ENCODE assay signal across 7 cellular contexts in genomic region chr2:154452906-154453493, GRCh38.
DNase-seq lines count a peak whose midpoint lies in the region; ATAC-seq and TF ChIP-seq lines count a peak whose summit lies in the region.

No MANE protein-coding gene starts in this region.

- peaks cover 4% of the 10 kb centered on the region for H3K4me1 Mint-ChIP-seq in activated T-cell treated with anti-CD3 and anti-CD28 coated beads, Interleukin-2, amount 50 U/mL, for 4 hours (ENCODE audit: low read depth)

- no peak overlapping the region for H3K4me3 ChIP-seq in OCI-LY7 (ENCODE audit: low read depth, low read length, poor library complexity, severe bottlenecking)
- no peak overlapping the region for H3K4me3 ChIP-seq in right atrium auricular region

- no peak overlapping the region for H3K27ac ChIP-seq in OCI-LY7 (ENCODE audit: low read depth, low read length, poor library complexity, severe bottlenecking)
- H3K27ac ChIP-seq in right atrium auricular region = no peak overlapping the region

- H2AFZ ChIP-seq in OCI-LY7 (ENCODE audit: low read length) = no peak overlapping the region

- H3K4me2 ChIP-seq in OCI-LY7 (ENCODE audit: low read length) = no peak overlapping the region

- TF ChIP-seq CTCF in OCI-LY7 (conservative IDR thresholded peaks at IDR 0.05; ENCODE audit: low read length) (peak; percentile 78), right atrium auricular region (IDR thresholded peaks at IDR 0.05) (peak; percentile 18 to 67)

- H3K9me3 Mint-ChIP-seq in activated T-cell treated with anti-CD3 and anti-CD28 coated beads, Interleukin-2, amount 50 U/mL, for 4 hours = peaks cover 1% of the 10 kb centered on the region

- CTCF ChIA-PET in OCI-LY7 (lab: Charles Lee; ENCODE audit: unreplicated experiment) = no interaction called here

- H3K27me3 Mint-ChIP-seq in activated T-cell treated with anti-CD3 and anti-CD28 coated beads, Interleukin-2, amount 50 U/mL, for 4 hours (ENCODE audit: low read depth) = no peaks in the 10 kb centered on the region

- ATAC-seq in GM18511 (IDR thresholded peaks at IDR 0.05; ENCODE audit: unreplicated experiment) = peak; percentile 86
- ATAC-seq in HG02884 (IDR thresholded peaks at IDR 0.05; ENCODE audit: unreplicated experiment) = peak; percentile 55
- ATAC-seq in activated T-cell treated with anti-CD3 and anti-CD28 coated beads, Interleukin-2, amount 50 U/mL, for 4 hours = no peak

- H3K36me3 ChIP-seq in OCI-LY7 (ENCODE audit: insufficient read depth, low read length) (no peaks in the 10 kb centered on the region), right atrium auricular region (no peaks in the 10 kb centered on the region)

- POLR2A ChIA-PET in OCI-LY7 (lab: Charles Lee) = no interaction called here

- H3K4me3 Mint-ChIP-seq in activated T-cell treated with anti-CD3 and anti-CD28 coated beads, Interleukin-2, amount 50 U/mL, for 4 hours = no peak overlapping the region

- H3K9me2 ChIP-seq in OCI-LY7 (ENCODE audit: insufficient read depth, low read length) = no peaks in the 10 kb centered on the region

- H3K27me3 ChIP-seq in right atrium auricular region = no peaks in the 10 kb centered on the region

- H3K4me1 ChIP-seq in OCI-LY7 (ENCODE audit: insufficient read depth, low read length, poor library complexity, severe bottlenecking) (no peaks in the 10 kb centered on the region), right atrium auricular region (no peaks in the 10 kb centered on the region)

- no peaks in the 10 kb centered on the region for H4K20me1 ChIP-seq in OCI-LY7 (ENCODE audit: insufficient read depth, low read length)

- intact Hi-C loops in OCI-LY7 (cut with micrococcal nuclease; ENCODE audit: unreplicated experiment) = loop anchor here (5.0 to 10.0 kb wide), 2 partner anchors 772 to 859 kb away; no protein-coding TSS in a partner anchor

- H3K36me3 Mint-ChIP-seq in activated T-cell treated with anti-CD3 and anti-CD28 coated beads, Interleukin-2, amount 50 U/mL, for 4 hours (ENCODE audit: insufficient read depth) = no peaks in the 10 kb centered on the region

- no peaks in the 10 kb centered on the region for H3K79me2 ChIP-seq in OCI-LY7 (ENCODE audit: insufficient read depth, low read depth, low read length)

- H3K9me3 ChIP-seq in OCI-LY7 (ENCODE audit: low read length) (no peaks in the 10 kb centered on the region), right atrium auricular region (no peaks in the 10 kb centered on the region)

- BruUV-seq in OCI-LY7 (replicated peaks; lab: Mats Ljungman, UMichigan) = no TSS peak

- DNase-seq in OCI-LY7 (ENCODE audit: low spot score) = peak; percentile 21
- no peak for DNase-seq in right atrium auricular region (ENCODE audit: low spot score)
- no peak for DNase-seq in activated T-cell treated with anti-CD3 and anti-CD28 coated beads, Interleukin-2, amount 50 U/mL, for 4 hours
- no peak for DNase-seq in stimulated activated CD4-positive, alpha-beta T cell treated with anti-CD3 and anti-CD28 coated beads, Interleukin-12 subunit alpha, Interleukin-12 subunit beta, amount 100 ng/mL, for 4 hours
- DNase-seq in middle frontal gyrus (ENCODE audit: extremely low spot score, low spot score) = no peak

Comparison
In these comparisons a context has a peak if more than half of its experiments do, and no peak if none do; other contexts are left out.
1. ATAC-seq: peak in GM18511 (single experiment) and HG02884 (single experiment); none in activated T-cell treated with anti-CD3 and anti-CD28 coated beads, Interleukin-2, amount 50 U/mL, for 4 hours (0 of 2).